ENCODE assay signal across 18 cellular contexts in genomic region chr18:12326711-12327460, GRCh38. TPM values are rescaled to one million over a fixed set of nuclear protein-coding genes. Genes with fewer than 3 reads are reported as not detected.
DNase-seq lines count a peak whose midpoint lies in the region; ATAC-seq and TF ChIP-seq lines count a peak whose summit lies in the region.
"Had no signal": no experiment of that assay in that cellular context is flagged by ENCODE, and none has a peak within 500 bp of the region (broad histone marks: within the 10 kb centered on the region; RNA-seq: fewer than 3 reads in every experiment).

No MANE protein-coding gene starts in this region.

- no peak overlapping the region for H2BK15ac ChIP-seq in mesenchymal stem cell (ENCODE audit: low read depth, poor library complexity, severe bottlenecking)

- H3K36me3 Mint-ChIP-seq in activated CD4-positive, alpha-beta T cell treated with anti-CD3 and anti-CD28 coated beads, Interleukin-2, amount 10 ng/mL, durations not matched to agents 24 days and 14 days (ENCODE audit: low read depth): peaks cover 43% of the 10 kb centered on the region
- H3K36me3 Mint-ChIP-seq in endothelial cell (ENCODE audit: low read depth, unreplicated experiment): peaks cover 29% of the 10 kb centered on the region

- H3K9me3 Mint-ChIP-seq in activated CD4-positive, alpha-beta T cell treated with anti-CD3 and anti-CD28 coated beads, Interleukin-2, amount 10 ng/mL, durations not matched to agents 24 days and 14 days: no peaks in the 10 kb centered on the region
- no peaks in the 10 kb centered on the region for H3K9me3 Mint-ChIP-seq in endothelial cell (ENCODE audit: unreplicated experiment)
- H3K9me3 Mint-ChIP-seq: H9, nephron progenitor cell had no signal

- H2BK12ac ChIP-seq in mesenchymal stem cell (ENCODE audit: low read length in 2 of 2): no peak overlapping the region

- H3K4me1 ChIP-seq in mesenchymal stem cell (ENCODE audit: control insufficient read depth, insufficient read depth, low read depth, low read length) (peaks cover 7% of the 10 kb centered on the region), testis (no peaks in the 10 kb centered on the region)
- H3K4me1 ChIP-seq: transverse colon had no signal

- no peak overlapping the region for H2AFZ ChIP-seq in mesenchymal stem cell (ENCODE audit: low read depth, low read length)

- no peak overlapping the region for H4K8ac ChIP-seq in mesenchymal stem cell (ENCODE audit: low read length)

- 93% methylated on average over 12 of the region's 12 CpGs for WGBS in mesenchymal stem cell
- WGBS in testis, 2 donors: 88 to 89% methylated on average over 11 to 12 of the region's 12 CpGs

- H3K23ac ChIP-seq in mesenchymal stem cell (ENCODE audit: low read length in 2 of 2): no peak overlapping the region

- H3K18ac ChIP-seq in mesenchymal stem cell (ENCODE audit: low read depth in 1 of 2, low read length in 2 of 2): no peak overlapping the region

- H2AK5ac ChIP-seq in mesenchymal stem cell (ENCODE audit: low read length, severe bottlenecking): no peak overlapping the region

- ATAC-seq in GM19397 (IDR thresholded peaks at IDR 0.05; ENCODE audit: unreplicated experiment): no peak

- peak overlapping the region; percentile 58 for H3K9ac ChIP-seq in mesenchymal stem cell (ENCODE audit: low read length)

- TF ChIP-seq POLR2A in testis (IDR thresholded peaks at IDR 0.05): no peak

- H3K27me3 Mint-ChIP-seq in activated CD4-positive, alpha-beta T cell treated with anti-CD3 and anti-CD28 coated beads, Interleukin-2, amount 10 ng/mL, durations not matched to agents 24 days and 14 days: no peaks in the 10 kb centered on the region
- H3K27me3 Mint-ChIP-seq in endothelial cell (ENCODE audit: unreplicated experiment): peaks cover 7% of the 10 kb centered on the region

- no peak overlapping the region for H3K4me3 Mint-ChIP-seq in activated CD4-positive, alpha-beta T cell treated with anti-CD3 and anti-CD28 coated beads, Interleukin-2, amount 10 ng/mL, durations not matched to agents 24 days and 14 days
- peak overlapping the region; percentile 37 for H3K4me3 Mint-ChIP-seq in endothelial cell (ENCODE audit: unreplicated experiment)
- H3K4me3 Mint-ChIP-seq: H9, nephron progenitor cell had no signal

- H3K4me3 ChIP-seq in mesenchymal stem cell (ENCODE audit: insufficient read depth in 1 of 2, low read depth in 1 of 2, low read length in 2 of 2): no peak overlapping the region
- no peak overlapping the region for H3K4me3 ChIP-seq in testis
- H3K4me3 ChIP-seq: transverse colon had no signal

- no peaks in the 10 kb centered on the region for H3K9me3 ChIP-seq in mesenchymal stem cell (ENCODE audit: control insufficient read depth, low read length)
- H3K9me3 ChIP-seq in testis: no peaks in the 10 kb centered on the region
- H3K9me3 ChIP-seq: transverse colon had no signal

- no peak overlapping the region for H2BK5ac ChIP-seq in mesenchymal stem cell (ENCODE audit: low read depth, low read length, poor library complexity, severe bottlenecking)

- H3K27me3 ChIP-seq in mesenchymal stem cell (ENCODE audit: control insufficient read depth in 1 of 2, insufficient read depth in 1 of 2, low read length in 2 of 2): no peaks in the 10 kb centered on the region
- H3K27me3 ChIP-seq in testis: no peaks in the 10 kb centered on the region
- H3K27me3 ChIP-seq: transverse colon had no signal

- no peak overlapping the region for H2BK120ac ChIP-seq in mesenchymal stem cell (ENCODE audit: low read depth, low read length)

- H3K14ac ChIP-seq in mesenchymal stem cell (ENCODE audit: low read length in 2 of 2): no peak overlapping the region

- no peak overlapping the region for H4K91ac ChIP-seq in mesenchymal stem cell (ENCODE audit: low read length)

- H3K79me1 ChIP-seq in mesenchymal stem cell (replicated peaks; ENCODE audit: low read length, poor library complexity, severe bottlenecking): peaks cover 19% of the 10 kb centered on the region

- H3K27ac Mint-ChIP-seq in activated CD4-positive, alpha-beta T cell treated with anti-CD3 and anti-CD28 coated beads, Interleukin-2, amount 10 ng/mL, durations not matched to agents 24 days and 14 days: peak overlapping the region; percentile 58
- peak overlapping the region; percentile 74 for H3K27ac Mint-ChIP-seq in endothelial cell (ENCODE audit: unreplicated experiment)
- H3K27ac Mint-ChIP-seq: nephron progenitor cell had no signal

- TF ChIP-seq CTCF in endothelial cell (IDR thresholded peaks at IDR 0.05; ENCODE audit: unreplicated experiment) (no peak), testis (IDR thresholded peaks at IDR 0.05) (no peak)

- H3K4me1 Mint-ChIP-seq in activated CD4-positive, alpha-beta T cell treated with anti-CD3 and anti-CD28 coated beads, Interleukin-2, amount 10 ng/mL, durations not matched to agents 24 days and 14 days: peaks cover 7% of the 10 kb centered on the region
- peaks cover 10% of the 10 kb centered on the region for H3K4me1 Mint-ChIP-seq in endothelial cell (ENCODE audit: unreplicated experiment)
- H3K4me1 Mint-ChIP-seq: nephron progenitor cell had no signal

- H3K27ac ChIP-seq in mesenchymal stem cell (ENCODE audit: low read length, poor library complexity, severe bottlenecking) (no peak overlapping the region), testis (no peak overlapping the region)
- H3K27ac ChIP-seq: VCaP had no signal

- intact Hi-C loops in activated CD4-positive, alpha-beta T cell treated with anti-CD3 and anti-CD28 coated beads, Interleukin-2, amount 10 ng/mL, durations not matched to agents 24 days and 14 days (cut with micrococcal nuclease): no loop called here
- intact Hi-C loops in testis (cut with DNase I; ENCODE audit: low total_unique reads): no loop called here

- H3K4me2 ChIP-seq in mesenchymal stem cell (ENCODE audit: low read length, poor library complexity, severe bottlenecking): no peak overlapping the region

- H3K36me3 ChIP-seq in mesenchymal stem cell (ENCODE audit: control insufficient read depth in 1 of 2, insufficient read depth in 2 of 2, low read depth in 1 of 2, low read length in 2 of 2) (peaks cover 54 to 85% of the 10 kb centered on the region in 2 experiments), testis (ENCODE audit: low read depth, missing control alignments) (no peaks in the 10 kb centered on the region)

- no peak overlapping the region for H3K4ac ChIP-seq in mesenchymal stem cell (ENCODE audit: low read depth in 1 of 2, low read length in 2 of 2)

- no peak for DNase-seq in activated CD4-positive, alpha-beta T cell treated with anti-CD3 and anti-CD28 coated beads, Interleukin-2, amount 10 ng/mL, durations not matched to agents 24 days and 14 days
- no peak for DNase-seq in activated CD4-positive, alpha-beta T cell treated with anti-CD3 and anti-CD28 coated beads for 4 hours
- DNase-seq in endothelial cell (ENCODE audit: low spot score): no peak
- DNase-seq in mesenchymal stem cell: no peak
- peak; percentile 9 for DNase-seq in testis
- no peak for DNase-seq in hypothalamus (lab: John Stamatoyannopoulos, UW)
- no peak for DNase-seq in NCI-H187 (lab: John Stamatoyannopoulos, UW)
- DNase-seq: activated naive CD4-positive, alpha-beta T cell treated with anti-CD3 and anti-CD28 coated beads, Interleukin-2, amount 50 U/mL, for 16 hours; H9; NCI-H1694; NCI-H510A; nephron progenitor cell; stimulated activated CD4-positive, alpha-beta T cell treated with anti-CD3 and anti-CD28 coated beads, Interleukin-4, amount 100 ng/mL, for 24 hours; transverse colon had no signal

RNA-seq across cellular contexts. Expression of gene TUBB6, which starts 18.8 kb away (rescaled TPM):
- total RNA-seq in activated CD4-positive, alpha-beta T cell treated with anti-CD3 and anti-CD28 coated beads, Interleukin-2, amount 10 ng/mL, durations not matched to agents 24 days and 14 days: 36.6 and 40.2 TPM in 2 replicates
- 301 TPM for total RNA-seq in endothelial cell (ENCODE audit: unreplicated experiment)
- 234 TPM for polyA plus RNA-seq in mesenchymal stem cell (2013, experiment 1 of 2)
- 237 TPM for polyA plus RNA-seq in mesenchymal stem cell (2013, experiment 2 of 2)
- total RNA-seq in testis: 10 to 100 TPM; 47.0 to 84.5 TPM
- 65.1 TPM for polyA plus RNA-seq in testis (ENCODE audit: insufficient read depth, low read depth, low replicate concordance)
- total RNA-seq: HT-29, OCI-LY7 had no signal

RNA-seq across cellular contexts. Expression of gene AFG3L2, which starts 50.1 kb away (rescaled TPM):
- total RNA-seq in activated CD4-positive, alpha-beta T cell treated with anti-CD3 and anti-CD28 coated beads, Interleukin-2, amount 10 ng/mL, durations not matched to agents 24 days and 14 days: 71.8 and 74.6 TPM in 2 replicates
- total RNA-seq in endothelial cell (ENCODE audit: unreplicated experiment) (47.7 TPM), testis (10 to 100 TPM; 57.4 to 63.6 TPM)
- 22.8 TPM for polyA plus RNA-seq in mesenchymal stem cell (2013, experiment 1 of 2)
- polyA plus RNA-seq in mesenchymal stem cell (2013, experiment 2 of 2): 23.4 TPM
- 47.6 TPM for polyA plus RNA-seq in testis (ENCODE audit: insufficient read depth, low read depth, low replicate concordance)
